9 cellular contexts compared by ENCODE assay signal in the genomic region with DNA sequence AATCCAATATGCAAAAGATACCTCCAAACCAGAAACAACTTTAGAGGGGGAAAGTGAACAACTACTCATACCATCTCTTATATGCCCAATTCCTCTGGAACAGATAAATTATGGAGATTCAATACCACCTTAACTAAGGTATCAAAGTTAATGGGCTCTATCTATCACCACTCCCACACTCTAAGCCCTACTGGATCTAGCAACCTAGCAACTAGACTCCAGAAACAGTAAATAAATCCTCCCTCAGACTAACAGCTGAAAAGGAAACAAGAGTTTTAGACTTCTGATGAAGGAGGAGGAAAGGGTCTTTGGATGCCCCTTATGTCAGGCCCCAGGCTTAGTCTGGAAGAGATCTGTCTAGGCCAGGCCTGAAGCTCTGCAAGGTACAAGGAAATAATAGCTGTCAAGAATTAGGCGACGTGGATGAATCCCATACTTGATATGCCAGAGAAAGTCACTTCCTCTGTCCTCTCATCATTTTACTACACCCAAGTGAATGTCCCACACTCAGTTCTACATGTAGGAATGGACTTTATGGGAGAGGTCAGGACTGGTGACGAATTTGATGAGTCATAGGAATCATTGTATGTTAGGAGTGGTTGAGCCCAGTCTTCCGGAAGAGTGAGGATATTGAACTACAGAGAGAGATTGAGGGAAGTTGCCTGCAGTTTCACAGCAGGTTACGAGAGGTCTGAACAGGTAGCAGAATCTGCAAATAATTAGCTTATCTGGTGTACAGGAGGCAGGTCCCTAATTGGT.
A peak's percentile ranks its signal among the peaks of the same experiment; 100 is the strongest.
DNase-seq lines count a peak whose midpoint lies in the region; ATAC-seq and TF ChIP-seq lines count a peak whose summit lies in the region.
"Had no signal": no experiment of that assay in that cellular context is flagged by ENCODE, and none has a peak within 500 bp of the region (broad histone marks: within the 10 kb centered on the region; RNA-seq: fewer than 3 reads in every experiment).

No MANE protein-coding gene starts in this region.

- CTCF ChIA-PET in Calu3 (lab: Charles Lee) = interaction anchor here (0.5 to 1.0 kb wide), 7 partner anchors 8 to 198 kb away, joined by 3 to 5 read pairs (median 3); no protein-coding TSS in a partner anchor

- H3K4me3 ChIP-seq in esophagus (ENCODE audit: low read depth in 1 of 2, low read length in 2 of 2) = no peak overlapping the region
- no peak overlapping the region for H3K4me3 ChIP-seq in neural progenitor cell

- intact Hi-C loops in Calu3 (cut with micrococcal nuclease; ENCODE audit: unreplicated experiment) = loop anchor here (5.0 kb wide), 2 partner anchors 68 to 173 kb away; no protein-coding TSS in a partner anchor

- H3K9me3 Mint-ChIP-seq in Calu3 (ENCODE audit: low read depth, unreplicated experiment) (no peaks in the 10 kb centered on the region), neural progenitor cell (no peaks in the 10 kb centered on the region)
- no peaks in the 10 kb centered on the region for H3K9me3 Mint-ChIP-seq in activated T-cell treated with anti-CD3 and anti-CD28 coated beads, Interleukin-2, amount 50 U/mL, for 4 hours

- H3K79me2 ChIP-seq in neural progenitor cell (ENCODE audit: low read depth) = peaks cover 78% of the 10 kb centered on the region

- 49 to 50% methylated on average over 5 of the region's 5 CpGs for WGBS in esophagus, 2 donors

- H3K36me3 Mint-ChIP-seq in Calu3 (ENCODE audit: insufficient read depth, unreplicated experiment) = no peaks in the 10 kb centered on the region
- H3K36me3 Mint-ChIP-seq in neural progenitor cell = peaks cover 11% of the 10 kb centered on the region
- H3K36me3 Mint-ChIP-seq in activated T-cell treated with anti-CD3 and anti-CD28 coated beads, Interleukin-2, amount 50 U/mL, for 4 hours (ENCODE audit: insufficient read depth) = peaks cover 17% of the 10 kb centered on the region

- TSS peak; percentile 98 for BruUV-seq in Calu3 (replicated peaks; lab: Mats Ljungman, UMichigan)

- H3K27ac ChIP-seq in esophagus (ENCODE audit: low read depth in 2 of 2, low read length in 1 of 2) (peak overlapping the region; percentile 66 to 88), neural progenitor cell (no peak overlapping the region)

- H3K36me3 ChIP-seq in esophagus (ENCODE audit: control insufficient read depth in 2 of 2, insufficient read depth in 2 of 2, low read length in 1 of 2) (no peaks in the 10 kb centered on the region), neural progenitor cell (no peaks in the 10 kb centered on the region)

- no peak overlapping the region for H3K9ac ChIP-seq in neural progenitor cell

- DNase-seq in Calu3 (peak; percentile 59), NCI-H526 (lab: John Stamatoyannopoulos, UW) (peak; percentile 16 to 49), neural progenitor cell (ENCODE audit: low spot score) (peak; percentile 32), NCI-H2029 treated with DMSO at 0.1 percent for 48 hours (lab: John Stamatoyannopoulos, UW) (no peak)
- no peak for DNase-seq in NK-92 treated with Interleukin-12 subunit alpha and Interleukin-12 subunit beta, amount 100 ng/mL, for 24 hours (lab: John Stamatoyannopoulos, UW)
- DNase-seq in activated T-cell treated with anti-CD3 and anti-CD28 coated beads, Interleukin-2, amount 50 U/mL, for 4 hours = no peak
- no peak for DNase-seq in activated effector memory CD4-positive, alpha-beta T cell treated with Interleukin-2 at 50 U/mL for 16 hours
- DNase-seq: activated CD4-positive, CD25-positive, alpha-beta regulatory T cell treated with anti-CD3 and anti-CD28 coated beads, Interleukin-2, amount 50 U/mL, for 72 hours had no signal

- H3K4me1 ChIP-seq in esophagus (ENCODE audit: control insufficient read depth in 2 of 2, insufficient read depth in 2 of 2, low read length in 1 of 2) (peaks cover 0 to 5% of the 10 kb centered on the region in 2 donors), neural progenitor cell (peaks cover 37% of the 10 kb centered on the region)

- H3K27ac Mint-ChIP-seq in Calu3 (ENCODE audit: unreplicated experiment) (peak overlapping the region; percentile 78), neural progenitor cell (peak overlapping the region; percentile 27)

- H3K27me3 ChIP-seq in esophagus (ENCODE audit: control insufficient read depth in 1 of 2, insufficient read depth in 2 of 2, low read length in 2 of 2) (no peaks in the 10 kb centered on the region), neural progenitor cell (no peaks in the 10 kb centered on the region)

- no peak overlapping the region for H2AFZ ChIP-seq in neural progenitor cell (replicated peaks)

- H3F3A ChIP-seq in neural progenitor cell (ENCODE audit: low read depth) = no peaks in the 10 kb centered on the region

- H3K4me1 Mint-ChIP-seq in Calu3 (ENCODE audit: low read depth, unreplicated experiment) (peaks cover 56% of the 10 kb centered on the region), neural progenitor cell (peaks cover 63% of the 10 kb centered on the region)
- peaks cover 78% of the 10 kb centered on the region for H3K4me1 Mint-ChIP-seq in activated T-cell treated with anti-CD3 and anti-CD28 coated beads, Interleukin-2, amount 50 U/mL, for 4 hours (ENCODE audit: low read depth)

- no peak for ATAC-seq in activated T-cell treated with anti-CD3 and anti-CD28 coated beads, Interleukin-2, amount 50 U/mL, for 4 hours

- no peak overlapping the region for H3K4me2 ChIP-seq in neural progenitor cell

- peak overlapping the region; percentile 12 for H3K4me3 Mint-ChIP-seq in Calu3 (ENCODE audit: low read depth, unreplicated experiment)
- H3K4me3 Mint-ChIP-seq in neural progenitor cell = no peak overlapping the region
- no peak overlapping the region for H3K4me3 Mint-ChIP-seq in activated T-cell treated with anti-CD3 and anti-CD28 coated beads, Interleukin-2, amount 50 U/mL, for 4 hours

- H3K27me3 Mint-ChIP-seq in Calu3 (ENCODE audit: unreplicated experiment) (no peaks in the 10 kb centered on the region), neural progenitor cell (ENCODE audit: insufficient read depth, low read depth) (peaks cover 2% of the 10 kb centered on the region)
- no peaks in the 10 kb centered on the region for H3K27me3 Mint-ChIP-seq in activated T-cell treated with anti-CD3 and anti-CD28 coated beads, Interleukin-2, amount 50 U/mL, for 4 hours (ENCODE audit: low read depth)

- H3K9me3 ChIP-seq in esophagus (ENCODE audit: control insufficient read depth in 2 of 2, insufficient read depth in 1 of 2, low read depth in 1 of 2, low read length in 1 of 2) (no peaks in the 10 kb centered on the region), neural progenitor cell (ENCODE audit: low read depth) (no peaks in the 10 kb centered on the region)

- peaks cover 61% of the 10 kb centered on the region for H4K20me1 ChIP-seq in neural progenitor cell (ENCODE audit: low read depth)

- TF ChIP-seq CTCF in Calu3 (IDR thresholded peaks at IDR 0.05; ENCODE audit: unreplicated experiment) = no peak
- TF ChIP-seq CTCF in neural progenitor cell (IDR thresholded peaks at IDR 0.05) = no peak

Comparison
In these comparisons a context has a peak if more than half of its experiments do, and no peak if none do; other contexts are left out.
1. DNase-seq: peak in Calu3 (single experiment), NCI-H526 (2 of 2) and neural progenitor cell (single experiment); none in NK-92 treated with Interleukin-12 subunit alpha and Interleukin-12 subunit beta, amount 100 ng/mL, for 24 hours (single experiment), NCI-H2029 treated with DMSO at 0.1 percent for 48 hours (single experiment), activated T-cell treated with anti-CD3 and anti-CD28 coated beads, Interleukin-2, amount 50 U/mL, for 4 hours (single experiment) and activated effector memory CD4-positive, alpha-beta T cell treated with Interleukin-2 at 50 U/mL for 16 hours (single experiment).